1 cellular context compared by ENCODE assay signal in the genomic region with DNA sequence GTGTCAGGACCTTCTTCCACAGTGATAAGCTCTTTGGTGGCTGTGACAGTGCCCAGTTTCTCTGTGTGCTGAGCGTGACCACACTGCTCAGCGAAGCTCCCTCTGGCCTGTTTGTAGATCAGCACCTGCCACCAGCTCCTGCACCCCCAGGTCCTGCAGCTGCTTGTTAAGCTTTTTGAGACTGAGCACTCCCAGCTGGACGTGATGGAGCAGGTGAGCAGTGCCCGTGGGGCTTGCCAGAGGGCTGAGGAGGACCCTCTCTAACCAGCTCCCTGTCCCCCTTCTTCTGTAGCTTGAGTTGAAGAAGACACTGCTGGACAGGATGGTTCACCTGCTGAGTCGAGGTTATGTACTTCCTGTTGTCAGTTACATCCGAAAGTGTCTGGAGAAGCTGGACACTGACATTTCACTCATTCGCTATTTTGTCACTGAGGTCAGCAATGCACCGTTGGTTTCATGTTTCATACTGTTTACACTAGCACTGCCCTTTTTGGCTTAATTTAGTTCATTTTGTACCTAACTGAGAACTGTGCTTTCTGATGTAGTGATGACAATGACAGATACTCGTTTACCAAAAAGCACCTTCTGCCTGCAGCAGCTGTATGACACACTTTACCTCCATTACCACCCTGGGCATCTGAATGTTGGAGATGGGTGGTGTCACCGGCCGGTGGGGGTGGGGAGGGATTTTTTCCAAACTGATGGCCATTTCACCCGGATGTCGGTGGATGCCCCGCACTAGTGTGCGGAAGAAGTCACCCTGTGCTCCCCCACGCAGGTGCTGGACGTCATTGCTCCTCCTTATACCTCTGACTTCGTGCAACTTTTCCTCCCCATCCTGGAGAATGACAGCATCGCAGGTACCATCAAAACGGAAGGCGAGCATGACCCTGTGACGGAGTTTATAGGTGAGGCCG.
TF ChIP-seq lines count a peak whose summit lies in the region.

No MANE protein-coding gene starts in this region.

TF ChIP-seq in K562, 482 proteins besides CTCF, POLR2A, EP300 and RAD21:
- TF ChIP-seq BRF1 (IDR thresholded peaks at IDR 0.05; ENCODE audit: borderline replicate concordance, extremely low read depth, insufficient read length), result no peak
- 0 out of 2 replicates have a peak, but pooled peaks have one; percentile 49 for TF ChIP-seq POLR2AphosphoS2 (IDR thresholded peaks at IDR 0.05; ENCODE audit: low read length)
- TF ChIP-seq POLR2G (IDR thresholded peaks at IDR 0.05; ENCODE audit: low read depth, low read length), result peak; percentile 49; the same call in 1 of the 2 replicates
- 0 out of 2 replicates have a peak, but pooled peaks have one; percentile 12 for TF ChIP-seq RBFOX2 (IDR thresholded peaks at IDR 0.05; ENCODE audit: low read depth, low read length)
- no peak for TF ChIP-seq ZNF780A (CRISPR knock-in tag; IDR thresholded peaks at IDR 0.05)
- peak; percentile 12 for TF ChIP-seq POLR2B (IDR thresholded peaks at IDR 0.05; ENCODE audit: low read depth, partially characterized antibody)
- TF ChIP-seq SUPT5H (IDR thresholded peaks at IDR 0.05), result 0 out of 2 replicates have a peak, but pooled peaks have one; percentile 27
